In the genomic region with DNA sequence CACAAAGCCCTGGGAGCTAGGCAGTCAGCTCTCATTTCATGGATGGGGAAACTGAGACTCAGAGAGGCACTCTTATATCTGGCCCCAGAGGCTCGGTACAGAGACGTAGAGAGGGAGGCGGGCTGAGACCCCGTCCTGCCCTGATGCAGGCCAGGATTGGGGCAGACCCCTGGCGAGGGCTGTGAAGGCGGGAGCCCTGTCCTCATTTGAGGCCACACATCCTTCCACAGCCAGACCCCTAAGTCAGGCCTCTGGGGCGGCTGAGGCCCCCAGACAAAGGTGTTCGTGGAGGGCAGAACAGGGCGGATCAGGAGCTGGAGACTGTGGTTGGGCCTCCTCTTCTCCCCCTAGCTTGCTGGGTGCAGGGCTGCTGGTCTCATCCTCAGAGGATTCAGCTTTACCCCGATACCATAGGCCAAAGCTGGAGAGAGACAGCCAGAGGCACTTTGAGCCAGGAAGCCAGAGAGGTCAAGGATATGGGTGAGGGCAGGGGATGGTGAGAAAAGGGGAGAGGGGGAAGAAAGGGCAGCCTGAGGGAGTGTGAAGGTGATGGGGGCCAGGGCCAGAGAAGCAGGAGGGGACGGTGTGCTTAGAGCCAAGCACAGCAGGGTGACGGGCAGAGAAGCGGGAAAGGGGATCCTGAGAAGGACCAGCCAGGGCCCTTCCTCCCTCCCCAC, we compare ENCODE assay signal across 1 cellular context.
TF ChIP-seq lines count a peak whose summit lies in the region.

No MANE protein-coding gene starts in this region.

TF ChIP-seq in H1, 55 proteins besides CTCF, POLR2A, EP300 and RAD21:
- TF ChIP-seq, protein P1, sequence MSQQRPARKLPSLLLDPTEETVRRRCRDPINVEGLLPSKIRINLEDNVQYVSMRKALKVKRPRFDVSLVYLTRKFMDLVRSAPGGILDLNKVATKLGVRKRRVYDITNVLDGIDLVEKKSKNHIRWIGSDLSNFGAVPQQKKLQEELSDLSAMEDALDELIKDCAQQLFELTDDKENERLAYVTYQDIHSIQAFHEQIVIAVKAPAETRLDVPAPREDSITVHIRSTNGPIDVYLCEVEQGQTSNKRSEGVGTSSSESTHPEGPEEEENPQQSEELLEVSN (IDR thresholded peaks at IDR 0.05): peak; percentile 36; the same call in 1 of the 2 replicates
- no peak for TF ChIP-seq CREB1 (IDR thresholded peaks at IDR 0.05)
